ENCODE assay signal across 16 cellular contexts in the genomic region with DNA sequence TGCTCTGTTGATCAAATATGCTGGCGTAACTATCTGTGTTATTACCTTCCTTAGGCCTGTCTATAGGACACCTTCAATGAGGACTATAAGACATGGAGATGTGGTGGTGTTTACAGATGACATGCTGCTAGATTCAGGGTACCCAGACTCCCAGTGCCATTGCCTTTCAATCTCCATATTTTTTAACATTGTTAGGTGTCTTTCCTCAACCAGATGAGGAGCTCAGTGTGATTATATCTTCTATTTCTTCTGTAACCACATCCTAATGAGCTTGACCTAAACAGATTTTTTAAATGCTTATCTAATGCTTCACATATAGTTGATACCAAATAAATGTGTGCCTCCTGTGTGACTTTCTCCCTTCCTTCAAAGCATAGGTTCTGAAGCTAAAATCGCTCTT.
DNase-seq lines count a peak whose midpoint lies in the region; ATAC-seq and TF ChIP-seq lines count a peak whose summit lies in the region.
"Had no signal": no experiment of that assay in that cellular context is flagged by ENCODE, and none has a peak within 500 bp of the region (broad histone marks: within the 10 kb centered on the region; RNA-seq: fewer than 3 reads in every experiment).

No MANE protein-coding gene starts in this region.

- peaks cover 16% of the 10 kb centered on the region for H3K9me3 Mint-ChIP-seq in WTC11
- no peaks in the 10 kb centered on the region for H3K9me3 Mint-ChIP-seq in activated CD8-positive, alpha-beta T cell treated with anti-CD3 and anti-CD28 coated beads for 36 hours
- H3K9me3 Mint-ChIP-seq: CD4-positive, alpha-beta T cell; CD8-positive, alpha-beta T cell had no signal

- TF ChIP-seq CTCF in WTC11 (IDR thresholded peaks at IDR 0.05): no peak
- TF ChIP-seq CTCF in activated CD8-positive, alpha-beta T cell treated with anti-CD3 and anti-CD28 coated beads for 36 hours (IDR thresholded peaks at IDR 0.05): no peak

- peak; percentile 51 for DNase-seq in EH (ENCODE audit: low read depth)
- DNase-seq in WTC11 (ENCODE audit: low spot score): no peak
- no peak for DNase-seq in NCI-H1417 treated with DMSO at 0.1 percent for 48 hours (lab: John Stamatoyannopoulos, UW)
- DNase-seq in activated CD8-positive, alpha-beta T cell treated with anti-CD3 and anti-CD28 coated beads for 36 hours: no peak
- DNase-seq in NCI-H2171 (lab: John Stamatoyannopoulos, UW): no peak
- DNase-seq: 8988T; AML-193; Caco-2; Calu3; CD4-positive, alpha-beta T cell; CD8-positive, alpha-beta T cell; DMS79 treated with DMSO at 0.1 percent for 48 hours; EL; GDM1 had no signal

- no peaks in the 10 kb centered on the region; the same call in 1 of the 2 replicates for H3K36me3 Mint-ChIP-seq in WTC11
- H3K36me3 Mint-ChIP-seq in activated CD8-positive, alpha-beta T cell treated with anti-CD3 and anti-CD28 coated beads for 36 hours (ENCODE audit: low read depth): no peaks in the 10 kb centered on the region
- H3K36me3 Mint-ChIP-seq: CD8-positive, alpha-beta T cell had no signal

- no peaks in the 10 kb centered on the region for H3K27me3 Mint-ChIP-seq in WTC11 (ENCODE audit: low read depth)
- peaks cover 6% of the 10 kb centered on the region for H3K27me3 Mint-ChIP-seq in activated CD8-positive, alpha-beta T cell treated with anti-CD3 and anti-CD28 coated beads for 36 hours
- H3K27me3 Mint-ChIP-seq: B cell; CD4-positive, alpha-beta T cell had no signal

- H3K4me1 Mint-ChIP-seq in WTC11: peaks cover 29% of the 10 kb centered on the region
- H3K4me1 Mint-ChIP-seq in activated CD8-positive, alpha-beta T cell treated with anti-CD3 and anti-CD28 coated beads for 36 hours (ENCODE audit: low read depth): no peaks in the 10 kb centered on the region
- H3K4me1 Mint-ChIP-seq: B cell had no signal

- CTCF ChIA-PET in WTC11 (lab: Charles Lee): interaction anchor here (1.0 kb wide), 1 partner anchor 1024 kb away, joined by 3 read pairs; no protein-coding TSS in a partner anchor
- CTCF ChIA-PET in activated CD8-positive, alpha-beta T cell treated with anti-CD3 and anti-CD28 coated beads for 36 hours (lab: Charles Lee): no interaction called here

- no peak overlapping the region for H3K27ac Mint-ChIP-seq in WTC11
- no peak overlapping the region for H3K27ac Mint-ChIP-seq in activated CD8-positive, alpha-beta T cell treated with anti-CD3 and anti-CD28 coated beads for 36 hours
- H3K27ac Mint-ChIP-seq: B cell; CD4-positive, alpha-beta T cell; CD8-positive, alpha-beta T cell had no signal

- POLR2A ChIA-PET in WTC11 (lab: Charles Lee): no interaction called here
- POLR2A ChIA-PET in activated CD8-positive, alpha-beta T cell treated with anti-CD3 and anti-CD28 coated beads for 36 hours (lab: Charles Lee): no interaction called here

- intact Hi-C loops in activated CD8-positive, alpha-beta T cell treated with anti-CD3 and anti-CD28 coated beads for 36 hours (cut with micrococcal nuclease): no loop called here

- H3K4me3 Mint-ChIP-seq in WTC11: no peak overlapping the region
- H3K4me3 Mint-ChIP-seq in activated CD8-positive, alpha-beta T cell treated with anti-CD3 and anti-CD28 coated beads for 36 hours: no peak overlapping the region
- H3K4me3 Mint-ChIP-seq: B cell; CD4-positive, alpha-beta T cell; CD8-positive, alpha-beta T cell had no signal

- ATAC-seq in WTC11: no peak
- ATAC-seq in activated CD8-positive, alpha-beta T cell treated with anti-CD3 and anti-CD28 coated beads for 36 hours: no peak
- ATAC-seq: CD8-positive, alpha-beta T cell; GM12878 had no signal

TF ChIP-seq in WTC11, 78 proteins besides CTCF, POLR2A, EP300 and RAD21:
- TF ChIP-seq HMGA2 (CRISPR knock-in tag; IDR thresholded peaks at IDR 0.05) (no peak), ZNF317 (CRISPR knock-in tag; IDR thresholded peaks at IDR 0.05; ENCODE audit: borderline replicate concordance, low read depth) (peak; percentile 67; the same call in 1 of the 2 replicates)
